ENCODE assay signal across 8 cellular contexts in the genomic region with DNA sequence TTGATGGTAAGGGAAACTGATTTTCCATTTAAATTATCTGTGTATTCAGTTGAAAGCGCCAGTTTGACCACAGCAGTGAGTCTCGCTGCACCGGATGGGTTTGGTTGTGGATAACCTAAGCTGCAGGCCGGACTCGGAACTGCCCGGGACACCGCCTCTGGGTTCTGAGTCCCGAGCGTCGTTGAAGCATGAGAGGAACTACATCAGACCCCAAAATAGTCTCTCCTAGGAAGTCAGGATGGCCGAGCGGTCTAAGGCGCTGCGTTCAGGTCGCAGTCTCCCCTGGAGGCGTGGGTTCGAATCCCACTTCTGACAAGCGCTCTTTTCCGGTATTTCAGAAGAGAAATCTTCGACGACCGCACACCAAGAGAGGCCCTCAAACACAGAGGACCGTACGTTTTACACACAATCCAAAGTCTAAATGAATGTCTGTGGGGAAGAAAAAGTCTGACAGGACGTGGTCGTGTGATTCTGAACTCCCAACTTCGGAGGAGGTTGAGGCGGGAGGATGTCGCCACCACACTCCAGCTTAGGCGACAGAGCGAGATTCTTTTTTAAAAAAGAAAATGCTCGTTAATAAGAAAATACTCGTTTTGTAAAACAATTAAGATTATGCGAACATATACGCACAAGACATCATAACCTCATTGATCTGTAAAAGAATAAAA. TPM values are rescaled to one million over a fixed set of nuclear protein-coding genes. Genes with fewer than 3 reads are reported as not detected.
DNase-seq lines count a peak whose midpoint lies in the region; ATAC-seq and TF ChIP-seq lines count a peak whose summit lies in the region.

No MANE protein-coding gene starts in this region.

- H3F3A ChIP-seq in GM23248 (ENCODE audit: insufficient read depth) = peaks cover 19% of the 10 kb centered on the region

- no peaks in the 10 kb centered on the region for H3K9me2 ChIP-seq in GM23248 (ENCODE audit: insufficient read depth)

- H3K4me2 ChIP-seq in DND-41 (ENCODE audit: insufficient read depth, low read length) (peak overlapping the region; percentile 71), GM23248 (ENCODE audit: unreplicated experiment) (peak overlapping the region; percentile 77)

- DNase-seq in DND-41 (peak; percentile 85), GM23248 (peak; percentile 94), LHCN-M2 (ENCODE audit: low read depth) (peak; percentile 96), SHP77 treated with DMSO at 0.1 percent for 48 hours (lab: John Stamatoyannopoulos, UW) (peak; percentile 94), activated gamma-delta T cell treated with Interleukin-2 at 50 U/mL for 16 hours (peak; percentile 78), foreskin keratinocyte (peak; percentile 76 to 95)

- WGBS in GM23248 (ENCODE audit: low coverage in 1 of 2, low lambda C conversion rate in 2 of 2, missing lambda C conversion rate in 2 of 2), 2 experiments = 0 to 1% methylated on average over 35 of the region's 35 CpGs

- no peaks in the 10 kb centered on the region for H3K27me3 ChIP-seq in DND-41 (ENCODE audit: insufficient read depth, low read length, poor library complexity)
- no peaks in the 10 kb centered on the region for H3K27me3 ChIP-seq in GM23248 (replicated peaks; ENCODE audit: insufficient read depth)
- no peaks in the 10 kb centered on the region for H3K27me3 ChIP-seq in foreskin keratinocyte
- no peaks in the 10 kb centered on the region for H3K27me3 ChIP-seq in neuron (ENCODE audit: insufficient read depth, low read length)
- H3K27me3 ChIP-seq in subcutaneous abdominal adipose tissue (ENCODE audit: control insufficient read depth in 5 of 5, insufficient read depth in 4 of 5, low read length in 5 of 5) = peaks cover 0 to 4% (median 0%) of the 10 kb centered on the region in 5 donors

- H3K79me2 ChIP-seq in DND-41 (ENCODE audit: insufficient read depth, low read length) (no peaks in the 10 kb centered on the region), GM23248 (ENCODE audit: insufficient read depth) (no peaks in the 10 kb centered on the region)

- H3K27ac ChIP-seq in DND-41 (ENCODE audit: low read length) = peak overlapping the region; percentile 68
- peak overlapping the region; percentile 80 for H3K27ac ChIP-seq in GM23248
- no peak overlapping the region for H3K27ac ChIP-seq in foreskin keratinocyte
- peak overlapping the region; percentile 86 for H3K27ac ChIP-seq in subcutaneous abdominal adipose tissue (ENCODE audit: low read depth, low read length)

- H3K4me3 ChIP-seq in DND-41 (ENCODE audit: low read depth in 1 of 2, low read length in 2 of 2) (peak overlapping the region; percentile 23 to 59; a peak in 3 of 4 replicates), GM23248 (peak overlapping the region; percentile 84), neuron (ENCODE audit: low read length) (peak overlapping the region; percentile 58), subcutaneous abdominal adipose tissue (ENCODE audit: low read depth in 1 of 5, low read length in 5 of 5) (peak overlapping the region; percentile 43 to 88 (median 70))

- ATAC-seq in DND-41 (ENCODE audit: insufficient read depth, low read depth) (peak; percentile 61), foreskin keratinocyte (peak; percentile 76)

- peak overlapping the region; percentile 52 for H3K9ac ChIP-seq in DND-41 (ENCODE audit: low read depth, low read length)
- H3K9ac ChIP-seq in GM23248 = peak overlapping the region; percentile 70
- peak overlapping the region; percentile 42 to 82 (median 49) for H3K9ac ChIP-seq in subcutaneous abdominal adipose tissue (ENCODE audit: low read length in 5 of 5)

- no peaks in the 10 kb centered on the region for H3K9me3 ChIP-seq in DND-41 (ENCODE audit: insufficient read depth, low read length, severe bottlenecking)
- no peaks in the 10 kb centered on the region for H3K9me3 ChIP-seq in GM23248 (ENCODE audit: low read depth)
- no peaks in the 10 kb centered on the region for H3K9me3 ChIP-seq in neuron (ENCODE audit: low read length)
- H3K9me3 ChIP-seq in subcutaneous abdominal adipose tissue (ENCODE audit: control insufficient read depth in 5 of 5, low read length in 5 of 5) = no peaks in the 10 kb centered on the region

- no peak for TF ChIP-seq CTCF in DND-41 (IDR thresholded peaks at IDR 0.05; ENCODE audit: borderline replicate concordance, extremely low read depth, low read length, poor library complexity, severe bottlenecking)
- TF ChIP-seq CTCF in foreskin keratinocyte (conservative IDR thresholded peaks at IDR 0.05) = no peak

- H3K4me1 ChIP-seq in DND-41 (ENCODE audit: insufficient read depth, low read length) = peaks cover 22% of the 10 kb centered on the region
- H3K4me1 ChIP-seq in GM23248 (ENCODE audit: insufficient read depth) = peaks cover 8% of the 10 kb centered on the region
- H3K4me1 ChIP-seq in foreskin keratinocyte = no peaks in the 10 kb centered on the region
- peaks cover 3% of the 10 kb centered on the region for H3K4me1 ChIP-seq in neuron (ENCODE audit: insufficient read depth, low read length)
- peaks cover 20 to 43% (median 32%) of the 10 kb centered on the region in 5 donors for H3K4me1 ChIP-seq in subcutaneous abdominal adipose tissue (ENCODE audit: control insufficient read depth in 5 of 5, insufficient read depth in 5 of 5, low read length in 5 of 5)

- in situ Hi-C loops in GM23248 (cut with MboI) = loop anchor here (5.0 to 10.0 kb wide), 2 partner anchors 117 to 215 kb away; no protein-coding TSS in a partner anchor

- H4K20me1 ChIP-seq in DND-41 (ENCODE audit: insufficient read depth, low read length) (no peaks in the 10 kb centered on the region), GM23248 (ENCODE audit: insufficient read depth) (no peaks in the 10 kb centered on the region)

- H3K36me3 ChIP-seq in DND-41 (ENCODE audit: insufficient read depth, low read length) = no peaks in the 10 kb centered on the region
- H3K36me3 ChIP-seq in GM23248 (ENCODE audit: low read depth) = no peaks in the 10 kb centered on the region
- H3K36me3 ChIP-seq in neuron (ENCODE audit: insufficient read depth, low read length) = no peaks in the 10 kb centered on the region
- H3K36me3 ChIP-seq in subcutaneous abdominal adipose tissue (ENCODE audit: control insufficient read depth in 5 of 5, insufficient read depth in 5 of 5, low read length in 5 of 5) = no peaks in the 10 kb centered on the region

- H2AFZ ChIP-seq in DND-41 (ENCODE audit: low read depth, low read length) (peak overlapping the region; percentile 68), GM23248 (peak overlapping the region; percentile 87), neuron (ENCODE audit: low read depth, low read length) (peak overlapping the region; percentile 53)

RNA-seq across cellular contexts. Expression of a gene that starts 15.4 kb away (rescaled TPM):
- not detected in 2 replicates for total RNA-seq in GM23248 (2014; rRNA removed; shearing (Covaris generic))
- polyA plus RNA-seq in GM23248 (2016; fragmentation: Nextera tagmentation; extraction: Ambion mirVana) = 0.44 and 0.46 TPM in 2 replicates
- total RNA-seq in LHCN-M2 (2014; rRNA removed) = not detected in 2 replicates
- polyA plus RNA-seq in LHCN-M2 (2012) = 0.30 TPM
- 20.9 and 26.8 TPM in 2 replicates for total RNA-seq in foreskin keratinocyte
- polyA plus RNA-seq in foreskin keratinocyte = 26.4 and 35.0 TPM in 2 replicates

RNA-seq across cellular contexts. Expression of a gene that starts 54.8 kb away (rescaled TPM):
- total RNA-seq in GM23248 (2014; rRNA removed; shearing (Covaris generic)) = 116 and 136 TPM in 2 replicates
- polyA plus RNA-seq in GM23248 (2016; fragmentation: Nextera tagmentation; extraction: Ambion mirVana) (111 and 114 TPM in 2 replicates), foreskin keratinocyte (38.8 and 44.3 TPM in 2 replicates)
- total RNA-seq in LHCN-M2 (2014; rRNA removed) (73.9 and 76.1 TPM in 2 replicates), foreskin keratinocyte (57.7 and 59.2 TPM in 2 replicates)
- 40.8 TPM for polyA plus RNA-seq in LHCN-M2 (2012)

RNA-seq across cellular contexts. Expression of a gene that starts 58.7 kb away (rescaled TPM):
- total RNA-seq in GM23248 (2014; rRNA removed; shearing (Covaris generic)) = not detected in 2 replicates
- polyA plus RNA-seq in GM23248 (2016; fragmentation: Nextera tagmentation; extraction: Ambion mirVana) (0.10 and 0.13 TPM in 2 replicates), foreskin keratinocyte (not detected in 2 replicates)
- total RNA-seq in LHCN-M2 (2014; rRNA removed) (not detected in 2 replicates), foreskin keratinocyte (not detected in 2 replicates)
- polyA plus RNA-seq in LHCN-M2 (2012) = not detected

Comparison
In these comparisons a context has a peak if more than half of its experiments do, and no peak if none do; other contexts are left out.
1. RNA of a gene that starts 15.4 kb away (total RNA-seq): 20.9 to 26.8 TPM in foreskin keratinocyte; not detected in GM23248 and not detected in LHCN-M2; every median in the first group is over 10 times any median in the second.
2. Peak in every context shown above with its lines, with median percentiles within 50 percentile points of each other: DNase-seq, H2AFZ ChIP-seq, H3K4me3 ChIP-seq and H3K9ac ChIP-seq.